ENCODE assay signal across 27 cellular contexts in genomic region chr7:98837632-98837972, GRCh38. TPM values are rescaled to one million over a fixed set of nuclear protein-coding genes. Genes with fewer than 3 reads are reported as not detected.
"Had no signal": no experiment of that assay in that cellular context is flagged by ENCODE, and none has a peak within 500 bp of the region (broad histone marks: within the 10 kb centered on the region; RNA-seq: fewer than 3 reads in every experiment).

No MANE protein-coding gene starts in this region.

- H3K4me1 ChIP-seq: breast epithelium had no signal

- DNase-seq: activated CD4-positive, alpha-beta T cell treated with anti-CD3 and anti-CD28 coated beads, Interleukin-2, amount 10 ng/mL, durations not matched to agents 24 days and 14 days; activated CD4-positive, alpha-beta T cell treated with anti-CD3 and anti-CD28 coated beads, Interleukin-2, amount 50 U/mL, for 4 hours; activated CD8-positive, alpha-beta T cell treated with anti-CD3 and anti-CD28 coated beads for 36 hours; activated effector memory CD4-positive, alpha-beta T cell treated with anti-CD3 and anti-CD28 coated beads, Interleukin-2, amount 50 U/mL, for 16 hours; activated naive CD4-positive, alpha-beta T cell; activated naive CD4-positive, alpha-beta T cell treated with anti-CD3 and anti-CD28 coated beads, Interleukin-2, amount 50 U/mL, for 16 hours; activated naive CD8-positive, alpha-beta T cell treated with anti-CD3 and anti-CD28 coated beads for 36 hours; activated T-cell treated with anti-CD3 and anti-CD28 coated beads, Interleukin-2, amount 50 U/mL, for 1 hour; activated T-cell treated with anti-CD3 and anti-CD28 coated beads, Interleukin-2, amount 50 U/mL, for 72 hours; amniotic stem cell; aorta; MM.1S; MV-4-11; NCI-H1092; NCI-H1436 treated with DMSO at 0.1 percent for 48 hours; NCI-H1694 treated with DMSO at 0.1 percent for 48 hours; NCI-H2029; NCI-H774; SHP77 had no signal

- H3K27ac ChIP-seq: breast epithelium, SJCRH30, SK-N-MC had no signal

- ATAC-seq: activated CD8-positive, alpha-beta T cell treated with anti-CD3 and anti-CD28 coated beads for 36 hours; activated T-cell treated with anti-CD3 and anti-CD28 coated beads, Interleukin-2, amount 50 U/mL, for 72 hours; activated T-helper 17 cell treated with anti-CD3 and anti-CD28 coated beads, Interleukin-2, amount 50 U/mL, for 72 hours had no signal

- H3K27ac Mint-ChIP-seq: activated CD4-positive, alpha-beta T cell treated with anti-CD3 and anti-CD28 coated beads, Interleukin-2, amount 10 ng/mL, durations not matched to agents 24 days and 14 days; activated CD8-positive, alpha-beta T cell treated with anti-CD3 and anti-CD28 coated beads for 36 hours; activated naive CD8-positive, alpha-beta T cell treated with anti-CD3 and anti-CD28 coated beads for 36 hours; activated T-cell treated with anti-CD3 and anti-CD28 coated beads, Interleukin-2, amount 50 U/mL, for 72 hours; activated T-helper 17 cell treated with anti-CD3 and anti-CD28 coated beads, Interleukin-2, amount 50 U/mL, for 72 hours; T-helper 1 cell treated with Interleukin-12 subunit alpha and Interleukin-12 subunit beta and Interleukin-4 antibody, amounts not matched to agents 30 μg/mL and 1 μg/mL, for 36 hours; T-helper 2 cell treated with Interferon-gamma antibody and Interleukin-4, amounts not matched to agents 5 μg/mL and 100 μg/mL, for 36 hours had no signal

- H3K36me3 Mint-ChIP-seq: activated naive CD8-positive, alpha-beta T cell treated with anti-CD3 and anti-CD28 coated beads for 36 hours had no signal

- H3K4me3 Mint-ChIP-seq: activated CD4-positive, alpha-beta T cell treated with anti-CD3 and anti-CD28 coated beads, Interleukin-2, amount 10 ng/mL, durations not matched to agents 24 days and 14 days; activated CD8-positive, alpha-beta T cell treated with anti-CD3 and anti-CD28 coated beads for 36 hours; activated naive CD8-positive, alpha-beta T cell treated with anti-CD3 and anti-CD28 coated beads for 36 hours; activated T-cell treated with anti-CD3 and anti-CD28 coated beads, Interleukin-2, amount 50 U/mL, for 72 hours; activated T-helper 17 cell treated with anti-CD3 and anti-CD28 coated beads, Interleukin-2, amount 50 U/mL, for 72 hours; T-helper 1 cell treated with Interleukin-12 subunit alpha and Interleukin-12 subunit beta and Interleukin-4 antibody, amounts not matched to agents 30 μg/mL and 1 μg/mL, for 36 hours; T-helper 2 cell treated with Interferon-gamma antibody and Interleukin-4, amounts not matched to agents 5 μg/mL and 100 μg/mL, for 36 hours had no signal

- H3K9me3 ChIP-seq: breast epithelium, SJCRH30 had no signal

- H3K9me3 Mint-ChIP-seq: activated CD4-positive, alpha-beta T cell treated with anti-CD3 and anti-CD28 coated beads, Interleukin-2, amount 10 ng/mL, durations not matched to agents 24 days and 14 days; activated CD8-positive, alpha-beta T cell treated with anti-CD3 and anti-CD28 coated beads for 36 hours; activated naive CD8-positive, alpha-beta T cell treated with anti-CD3 and anti-CD28 coated beads for 36 hours; activated T-cell treated with anti-CD3 and anti-CD28 coated beads, Interleukin-2, amount 50 U/mL, for 72 hours; activated T-helper 17 cell treated with anti-CD3 and anti-CD28 coated beads, Interleukin-2, amount 50 U/mL, for 72 hours; T-helper 1 cell treated with Interleukin-12 subunit alpha and Interleukin-12 subunit beta and Interleukin-4 antibody, amounts not matched to agents 30 μg/mL and 1 μg/mL, for 36 hours; T-helper 2 cell treated with Interferon-gamma antibody and Interleukin-4, amounts not matched to agents 5 μg/mL and 100 μg/mL, for 36 hours had no signal

- H3K27me3 Mint-ChIP-seq: activated CD4-positive, alpha-beta T cell treated with anti-CD3 and anti-CD28 coated beads, Interleukin-2, amount 10 ng/mL, durations not matched to agents 24 days and 14 days had no signal

- H3K4me1 Mint-ChIP-seq: activated naive CD8-positive, alpha-beta T cell treated with anti-CD3 and anti-CD28 coated beads for 36 hours; activated T-helper 17 cell treated with anti-CD3 and anti-CD28 coated beads, Interleukin-2, amount 50 U/mL, for 72 hours had no signal

- H3K4me3 ChIP-seq: breast epithelium, SJCRH30, SK-N-MC had no signal

- H3K36me3 ChIP-seq: breast epithelium, SJCRH30 had no signal

RNA-seq across cellular contexts. Expression of gene TMEM130, which starts 32.2 kb away (rescaled TPM):
- total RNA-seq: activated CD4-positive, alpha-beta T cell treated with anti-CD3 and anti-CD28 coated beads, Interleukin-2, amount 10 ng/mL, durations not matched to agents 24 days and 14 days; activated CD8-positive, alpha-beta memory T cell treated with anti-CD3 and anti-CD28 coated beads for 36 hours; activated naive CD8-positive, alpha-beta T cell treated with anti-CD3 and anti-CD28 coated beads for 36 hours; activated T-helper 17 cell treated with anti-CD3 and anti-CD28 coated beads, Interleukin-2, amount 50 U/mL, for 72 hours; NCI-H460; SJCRH30 had no signal
